ENCODE assay signal across 17 cellular contexts in genomic region chr2:120601566-120601965, GRCh38.
"Had no signal": no experiment of that assay in that cellular context is flagged by ENCODE, and none has a peak within 500 bp of the region (broad histone marks: within the 10 kb centered on the region; RNA-seq: fewer than 3 reads in every experiment).

No MANE protein-coding gene starts in this region.

- DNase-seq: central memory CD4-positive, alpha-beta T cell; cortex of kidney; effector CD8-positive, alpha-beta T cell; foreskin melanocyte; hypothalamus; mammary epithelial cell; naive thymus-derived CD8-positive, alpha-beta T cell; ovary; stimulated activated naive CD4-positive, alpha-beta T cell; stomach; substantia nigra had no signal

- H3K27me3 ChIP-seq: left lung, ovary, vagina had no signal

- H3K4me1 ChIP-seq: left lung had no signal

- H3K9me3 ChIP-seq: heart left ventricle, left lung, mucosa of descending colon, ovary, stomach, vagina had no signal

- ATAC-seq: heart left ventricle; left lung; mucosa of descending colon; naive thymus-derived CD8-positive, alpha-beta T cell; sciatic nerve had no signal

- H3K36me3 ChIP-seq: heart left ventricle, left lung, ovary, stomach, vagina had no signal

- H3K4me3 ChIP-seq: dorsolateral prefrontal cortex, heart left ventricle, left lung, mucosa of descending colon, ovary, stomach, vagina had no signal

- H3K27ac ChIP-seq: dorsolateral prefrontal cortex, heart left ventricle, left lung, ovary, stomach, vagina had no signal
